ENCODE assay signal across 15 cellular contexts in the genomic region with DNA sequence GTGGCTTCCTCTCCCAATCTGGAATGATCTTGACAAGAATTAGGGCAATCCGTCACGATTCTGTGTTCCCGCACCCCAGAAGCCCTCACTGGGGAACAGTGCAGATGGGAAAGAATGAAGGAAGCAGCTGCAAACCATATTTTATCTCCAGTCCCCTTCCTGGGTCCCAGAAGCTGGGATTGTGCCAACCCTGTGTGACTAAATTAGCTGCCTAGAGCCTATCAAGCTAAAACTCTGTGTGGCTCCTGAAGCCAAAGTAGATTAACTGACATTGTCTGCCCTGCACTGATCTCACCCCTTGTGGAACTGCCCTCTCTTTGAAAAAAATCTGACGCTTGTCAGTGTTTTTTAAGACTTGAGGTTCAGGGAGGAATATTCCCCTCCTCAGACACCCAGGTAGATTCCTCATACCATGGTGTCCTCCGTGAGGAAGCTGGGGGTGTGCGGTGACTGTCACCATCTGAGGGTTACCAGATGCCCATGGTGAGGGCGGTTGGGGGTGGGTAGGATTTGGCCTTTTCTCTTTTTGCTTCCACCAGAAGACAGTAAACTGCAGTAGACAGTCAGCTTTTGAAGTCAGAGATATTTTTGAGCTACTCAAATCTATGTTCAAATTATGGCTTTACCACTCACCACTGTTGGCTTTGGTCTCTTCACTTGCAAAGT.
"Had no signal": no experiment of that assay in that cellular context is flagged by ENCODE, and none has a peak within 500 bp of the region (broad histone marks: within the 10 kb centered on the region; RNA-seq: fewer than 3 reads in every experiment).

No MANE protein-coding gene starts in this region.

- H3K27me3 ChIP-seq: hepatocyte, upper lobe of left lung had no signal

- H3K9me3 Mint-ChIP-seq: stimulated activated effector memory CD8-positive, alpha-beta T cell treated with anti-CD3 and anti-CD28 coated beads, Interleukin-12 subunit alpha, Interleukin-12 subunit beta, amount 100 ng/mL, for 72 hours had no signal

- H3K9me3 ChIP-seq: lower lobe of right lung, thoracic aorta, upper lobe of left lung had no signal

- H3K27ac Mint-ChIP-seq: activated T-cell treated with anti-CD3 and anti-CD28 coated beads, Interleukin-2, amount 50 U/mL, for 72 hours; mesothelial cell of epicardium; stimulated activated effector memory CD8-positive, alpha-beta T cell treated with anti-CD3 and anti-CD28 coated beads, Interleukin-12 subunit alpha, Interleukin-12 subunit beta, amount 100 ng/mL, for 72 hours; T-helper 17 cell had no signal

- H3K4me3 ChIP-seq: hepatocyte, lower lobe of right lung, thoracic aorta, upper lobe of left lung had no signal

- H3K27ac ChIP-seq: hepatocyte, lower lobe of right lung, thoracic aorta, upper lobe of left lung had no signal

- H3K4me1 Mint-ChIP-seq: mesothelial cell of epicardium; neural crest cell; stimulated activated effector memory CD8-positive, alpha-beta T cell treated with anti-CD3 and anti-CD28 coated beads, Interleukin-12 subunit alpha, Interleukin-12 subunit beta, amount 100 ng/mL, for 72 hours; T-helper 17 cell had no signal

- H3K36me3 ChIP-seq: lower lobe of right lung, upper lobe of left lung had no signal

- ATAC-seq: activated T-cell treated with anti-CD3 and anti-CD28 coated beads, Interleukin-2, amount 50 U/mL, for 72 hours; lower lobe of right lung; sciatic nerve; stimulated activated effector memory CD8-positive, alpha-beta T cell treated with anti-CD3 and anti-CD28 coated beads, Interleukin-12 subunit alpha, Interleukin-12 subunit beta, amount 100 ng/mL, for 72 hours; T-helper 17 cell had no signal

- DNase-seq: activated CD4-positive, alpha-beta T cell treated with anti-CD3 and anti-CD28 coated beads, Interleukin-2, amount 50 U/mL, for 4 hours; activated effector memory CD4-positive, alpha-beta T cell treated with anti-CD3 and anti-CD28 coated beads, Interleukin-2, amount 50 U/mL, for 16 hours; activated naive CD4-positive, alpha-beta T cell treated with anti-CD3 and anti-CD28 coated beads, Interleukin-2, amount 50 U/mL, for 16 hours; activated T-cell treated with anti-CD3 and anti-CD28 coated beads, Interleukin-2, amount 50 U/mL, for 72 hours; effector CD4-positive, alpha-beta T cell; lower lobe of right lung; stimulated activated CD4-positive, alpha-beta T cell treated with anti-CD3 and anti-CD28 coated beads, Interleukin-4, amount 100 ng/mL, for 24 hours; T-helper 17 cell; upper lobe of left lung had no signal

- H3K4me1 ChIP-seq: lower lobe of right lung, upper lobe of left lung had no signal

- H3K36me3 Mint-ChIP-seq: stimulated activated effector memory CD8-positive, alpha-beta T cell treated with anti-CD3 and anti-CD28 coated beads, Interleukin-12 subunit alpha, Interleukin-12 subunit beta, amount 100 ng/mL, for 72 hours had no signal

- H3K4me3 Mint-ChIP-seq: activated T-cell treated with anti-CD3 and anti-CD28 coated beads, Interleukin-2, amount 50 U/mL, for 72 hours; mesothelial cell of epicardium; neural crest cell; stimulated activated effector memory CD8-positive, alpha-beta T cell treated with anti-CD3 and anti-CD28 coated beads, Interleukin-12 subunit alpha, Interleukin-12 subunit beta, amount 100 ng/mL, for 72 hours; T-helper 17 cell had no signal
